1 cellular context compared by ENCODE assay signal in the genomic region with DNA sequence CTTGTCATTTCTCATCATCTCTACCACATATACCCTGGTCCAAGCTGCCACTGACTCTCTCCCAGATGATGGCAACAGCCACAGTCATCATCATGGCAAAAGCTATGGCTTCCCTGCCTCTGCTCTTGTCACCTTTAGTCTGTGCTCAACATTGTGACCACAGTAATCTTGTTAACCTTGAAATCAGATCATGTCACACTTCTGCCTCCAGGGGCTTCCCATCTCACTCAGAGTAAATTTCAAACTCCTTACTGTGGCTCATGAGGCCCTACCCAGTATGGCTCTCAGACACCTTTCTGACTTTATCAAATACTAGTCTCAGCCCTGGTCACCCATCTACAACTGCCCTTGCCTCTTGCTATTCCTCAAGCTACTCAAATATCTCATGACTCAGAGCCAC.
TF ChIP-seq lines count a peak whose summit lies in the region.

No MANE protein-coding gene starts in this region.

TF ChIP-seq in WTC11, 78 proteins besides CTCF, POLR2A, EP300 and RAD21 (continued from another document):
- TF ChIP-seq, protein P1, sequence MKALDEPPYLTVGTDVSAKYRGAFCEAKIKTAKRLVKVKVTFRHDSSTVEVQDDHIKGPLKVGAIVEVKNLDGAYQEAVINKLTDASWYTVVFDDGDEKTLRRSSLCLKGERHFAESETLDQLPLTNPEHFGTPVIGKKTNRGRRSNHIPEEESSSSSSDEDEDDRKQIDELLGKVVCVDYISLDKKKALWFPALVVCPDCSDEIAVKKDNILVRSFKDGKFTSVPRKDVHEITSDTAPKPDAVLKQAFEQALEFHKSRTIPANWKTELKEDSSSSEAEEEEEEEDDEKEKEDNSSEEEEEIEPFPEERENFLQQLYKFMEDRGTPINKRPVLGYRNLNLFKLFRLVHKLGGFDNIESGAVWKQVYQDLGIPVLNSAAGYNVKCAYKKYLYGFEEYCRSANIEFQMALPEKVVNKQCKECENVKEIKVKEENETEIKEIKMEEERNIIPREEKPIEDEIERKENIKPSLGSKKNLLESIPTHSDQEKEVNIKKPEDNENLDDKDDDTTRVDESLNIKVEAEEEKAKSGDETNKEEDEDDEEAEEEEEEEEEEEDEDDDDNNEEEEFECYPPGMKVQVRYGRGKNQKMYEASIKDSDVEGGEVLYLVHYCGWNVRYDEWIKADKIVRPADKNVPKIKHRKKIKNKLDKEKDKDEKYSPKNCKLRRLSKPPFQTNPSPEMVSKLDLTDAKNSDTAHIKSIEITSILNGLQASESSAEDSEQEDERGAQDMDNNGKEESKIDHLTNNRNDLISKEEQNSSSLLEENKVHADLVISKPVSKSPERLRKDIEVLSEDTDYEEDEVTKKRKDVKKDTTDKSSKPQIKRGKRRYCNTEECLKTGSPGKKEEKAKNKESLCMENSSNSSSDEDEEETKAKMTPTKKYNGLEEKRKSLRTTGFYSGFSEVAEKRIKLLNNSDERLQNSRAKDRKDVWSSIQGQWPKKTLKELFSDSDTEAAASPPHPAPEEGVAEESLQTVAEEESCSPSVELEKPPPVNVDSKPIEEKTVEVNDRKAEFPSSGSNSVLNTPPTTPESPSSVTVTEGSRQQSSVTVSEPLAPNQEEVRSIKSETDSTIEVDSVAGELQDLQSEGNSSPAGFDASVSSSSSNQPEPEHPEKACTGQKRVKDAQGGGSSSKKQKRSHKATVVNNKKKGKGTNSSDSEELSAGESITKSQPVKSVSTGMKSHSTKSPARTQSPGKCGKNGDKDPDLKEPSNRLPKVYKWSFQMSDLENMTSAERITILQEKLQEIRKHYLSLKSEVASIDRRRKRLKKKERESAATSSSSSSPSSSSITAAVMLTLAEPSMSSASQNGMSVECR (CRISPR knock-in tag; IDR thresholded peaks at IDR 0.05; ENCODE audit: borderline replicate concordance) = no peak
- no peak for TF ChIP-seq ZBTB21 (CRISPR knock-in tag; IDR thresholded peaks at IDR 0.05; ENCODE audit: borderline replicate concordance)
- TF ChIP-seq NR1H2 (CRISPR knock-in tag; IDR thresholded peaks at IDR 0.05) = no peak
- no peak for TF ChIP-seq GTF2I (CRISPR knock-in tag; conservative IDR thresholded peaks at IDR 0.05)
- no peak for TF ChIP-seq SMAD3 (CRISPR knock-in tag; IDR thresholded peaks at IDR 0.05; ENCODE audit: borderline replicate concordance)
- no peak for TF ChIP-seq IRF2 (CRISPR knock-in tag; IDR thresholded peaks at IDR 0.05; ENCODE audit: borderline replicate concordance, low read depth)
- no peak for TF ChIP-seq CBFB (CRISPR knock-in tag; IDR thresholded peaks at IDR 0.05; ENCODE audit: low read depth)
- TF ChIP-seq, protein P2, sequence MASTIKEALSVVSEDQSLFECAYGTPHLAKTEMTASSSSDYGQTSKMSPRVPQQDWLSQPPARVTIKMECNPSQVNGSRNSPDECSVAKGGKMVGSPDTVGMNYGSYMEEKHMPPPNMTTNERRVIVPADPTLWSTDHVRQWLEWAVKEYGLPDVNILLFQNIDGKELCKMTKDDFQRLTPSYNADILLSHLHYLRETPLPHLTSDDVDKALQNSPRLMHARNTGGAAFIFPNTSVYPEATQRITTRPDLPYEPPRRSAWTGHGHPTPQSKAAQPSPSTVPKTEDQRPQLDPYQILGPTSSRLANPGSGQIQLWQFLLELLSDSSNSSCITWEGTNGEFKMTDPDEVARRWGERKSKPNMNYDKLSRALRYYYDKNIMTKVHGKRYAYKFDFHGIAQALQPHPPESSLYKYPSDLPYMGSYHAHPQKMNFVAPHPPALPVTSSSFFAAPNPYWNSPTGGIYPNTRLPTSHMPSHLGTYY (CRISPR knock-in tag; IDR thresholded peaks at IDR 0.05) = no peak
- TF ChIP-seq MYBL2 (CRISPR knock-in tag; IDR thresholded peaks at IDR 0.05) = no peak
